Comparison of ENCODE assay signal across 1 cellular context in the genomic region with DNA sequence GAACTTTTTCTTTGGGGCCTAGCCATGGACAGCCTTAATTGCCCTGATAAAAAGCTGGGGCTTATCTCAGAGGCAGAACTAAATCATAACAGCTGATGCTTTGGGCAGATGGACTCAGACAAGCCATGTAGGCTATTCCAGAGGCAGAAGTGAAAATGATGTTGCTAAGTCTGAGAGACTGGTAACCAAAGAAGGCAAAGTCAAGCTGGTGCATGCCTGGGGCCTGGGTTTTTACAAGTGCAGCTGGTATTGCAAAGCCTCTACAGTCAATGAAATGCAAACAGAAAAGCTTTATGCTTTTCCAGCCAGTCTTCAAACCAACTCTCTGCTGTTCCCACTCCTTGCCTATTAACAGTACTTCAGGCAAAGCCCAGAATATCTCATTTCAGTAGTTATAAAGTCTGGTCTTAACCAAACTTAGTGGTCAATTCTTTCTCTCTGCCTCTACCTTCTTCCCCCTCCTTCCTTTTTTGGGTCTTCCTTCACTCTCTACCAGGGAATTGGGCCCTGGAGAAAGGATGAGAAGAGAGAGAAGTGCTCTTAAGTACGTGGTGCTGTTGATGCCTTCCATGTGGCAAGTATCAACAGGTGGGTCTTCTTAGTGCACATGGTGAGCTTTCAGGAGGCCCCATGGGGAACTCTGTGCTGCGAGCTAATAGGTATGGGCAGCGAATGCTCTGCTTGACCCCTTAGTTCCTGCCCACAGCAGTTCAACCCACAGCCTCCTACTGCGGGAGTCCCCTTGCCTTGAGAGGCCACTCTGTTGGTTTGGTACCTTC.
TF ChIP-seq lines count a peak whose summit lies in the region.

No MANE protein-coding gene starts in this region.

TF ChIP-seq in HEK293, 187 proteins besides CTCF, POLR2A, EP300 and RAD21 (continued from another document):
- TF ChIP-seq, protein P1, sequence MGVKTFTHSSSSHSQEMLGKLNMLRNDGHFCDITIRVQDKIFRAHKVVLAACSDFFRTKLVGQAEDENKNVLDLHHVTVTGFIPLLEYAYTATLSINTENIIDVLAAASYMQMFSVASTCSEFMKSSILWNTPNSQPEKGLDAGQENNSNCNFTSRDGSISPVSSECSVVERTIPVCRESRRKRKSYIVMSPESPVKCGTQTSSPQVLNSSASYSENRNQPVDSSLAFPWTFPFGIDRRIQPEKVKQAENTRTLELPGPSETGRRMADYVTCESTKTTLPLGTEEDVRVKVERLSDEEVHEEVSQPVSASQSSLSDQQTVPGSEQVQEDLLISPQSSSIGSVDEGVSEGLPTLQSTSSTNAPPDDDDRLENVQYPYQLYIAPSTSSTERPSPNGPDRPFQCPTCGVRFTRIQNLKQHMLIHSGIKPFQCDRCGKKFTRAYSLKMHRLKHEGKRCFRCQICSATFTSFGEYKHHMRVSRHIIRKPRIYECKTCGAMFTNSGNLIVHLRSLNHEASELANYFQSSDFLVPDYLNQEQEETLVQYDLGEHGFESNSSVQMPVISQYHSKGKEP (tag by site-specific recombination; IDR thresholded peaks at IDR 0.05) = peak; percentile 74
- no peak for TF ChIP-seq ZBTB7A (tag by site-specific recombination; IDR thresholded peaks at IDR 0.05; ENCODE audit: low read depth)
- no peak for TF ChIP-seq ZNF701 (tag by site-specific recombination; IDR thresholded peaks at IDR 0.05)
- 0 out of 2 replicates have a peak, but pooled peaks have one; percentile 33 for TF ChIP-seq ZNF341 (tag by site-specific recombination; IDR thresholded peaks at IDR 0.05; ENCODE audit: low read depth)
- no peak for TF ChIP-seq BCL11A (tag by site-specific recombination; IDR thresholded peaks at IDR 0.05; ENCODE audit: low read depth)
- TF ChIP-seq ZNF112 (tag by site-specific recombination; IDR thresholded peaks at IDR 0.05) = no peak
- TF ChIP-seq FEZF1 (tag by site-specific recombination; IDR thresholded peaks at IDR 0.05) = peak; percentile 86
- TF ChIP-seq, protein P2, sequence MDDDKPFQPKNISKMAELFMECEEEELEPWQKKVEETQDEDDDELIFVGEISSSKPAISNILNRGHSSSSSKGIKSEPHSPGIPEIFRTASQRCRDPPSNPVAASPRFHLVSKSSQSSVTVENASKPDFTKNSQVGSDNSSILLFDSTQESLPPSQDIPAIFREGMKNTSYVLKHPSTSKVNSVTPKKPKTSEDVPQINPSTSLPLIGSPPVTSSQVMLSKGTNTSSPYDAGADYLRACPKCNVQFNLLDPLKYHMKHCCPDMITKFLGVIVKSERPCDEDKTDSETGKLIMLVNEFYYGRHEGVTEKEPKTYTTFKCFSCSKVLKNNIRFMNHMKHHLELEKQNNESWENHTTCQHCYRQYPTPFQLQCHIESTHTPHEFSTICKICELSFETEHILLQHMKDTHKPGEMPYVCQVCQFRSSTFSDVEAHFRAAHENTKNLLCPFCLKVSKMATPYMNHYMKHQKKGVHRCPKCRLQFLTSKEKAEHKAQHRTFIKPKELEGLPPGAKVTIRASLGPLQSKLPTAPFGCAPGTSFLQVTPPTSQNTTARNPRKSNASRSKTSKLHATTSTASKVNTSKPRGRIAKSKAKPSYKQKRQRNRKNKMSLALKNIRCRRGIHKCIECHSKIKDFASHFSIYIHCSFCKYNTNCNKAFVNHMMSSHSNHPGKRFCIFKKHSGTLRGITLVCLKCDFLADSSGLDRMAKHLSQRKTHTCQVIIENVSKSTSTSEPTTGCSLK (tag by site-specific recombination; IDR thresholded peaks at IDR 0.05) = no peak
- TF ChIP-seq, protein P3, sequence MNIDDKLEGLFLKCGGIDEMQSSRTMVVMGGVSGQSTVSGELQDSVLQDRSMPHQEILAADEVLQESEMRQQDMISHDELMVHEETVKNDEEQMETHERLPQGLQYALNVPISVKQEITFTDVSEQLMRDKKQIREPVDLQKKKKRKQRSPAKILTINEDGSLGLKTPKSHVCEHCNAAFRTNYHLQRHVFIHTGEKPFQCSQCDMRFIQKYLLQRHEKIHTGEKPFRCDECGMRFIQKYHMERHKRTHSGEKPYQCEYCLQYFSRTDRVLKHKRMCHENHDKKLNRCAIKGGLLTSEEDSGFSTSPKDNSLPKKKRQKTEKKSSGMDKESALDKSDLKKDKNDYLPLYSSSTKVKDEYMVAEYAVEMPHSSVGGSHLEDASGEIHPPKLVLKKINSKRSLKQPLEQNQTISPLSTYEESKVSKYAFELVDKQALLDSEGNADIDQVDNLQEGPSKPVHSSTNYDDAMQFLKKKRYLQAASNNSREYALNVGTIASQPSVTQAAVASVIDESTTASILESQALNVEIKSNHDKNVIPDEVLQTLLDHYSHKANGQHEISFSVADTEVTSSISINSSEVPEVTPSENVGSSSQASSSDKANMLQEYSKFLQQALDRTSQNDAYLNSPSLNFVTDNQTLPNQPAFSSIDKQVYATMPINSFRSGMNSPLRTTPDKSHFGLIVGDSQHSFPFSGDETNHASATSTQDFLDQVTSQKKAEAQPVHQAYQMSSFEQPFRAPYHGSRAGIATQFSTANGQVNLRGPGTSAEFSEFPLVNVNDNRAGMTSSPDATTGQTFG (tag by site-specific recombination; IDR thresholded peaks at IDR 0.05; ENCODE audit: borderline replicate concordance) = no peak
- TF ChIP-seq ZNF521 (tag by site-specific recombination; IDR thresholded peaks at IDR 0.05) = no peak
- TF ChIP-seq GLI4 (tag by site-specific recombination; IDR thresholded peaks at IDR 0.05) = no peak
TF ChIP-seq in HEK293: peak in this region for 5.
